Comparison of ENCODE assay signal across 1 cellular context in the genomic region with DNA sequence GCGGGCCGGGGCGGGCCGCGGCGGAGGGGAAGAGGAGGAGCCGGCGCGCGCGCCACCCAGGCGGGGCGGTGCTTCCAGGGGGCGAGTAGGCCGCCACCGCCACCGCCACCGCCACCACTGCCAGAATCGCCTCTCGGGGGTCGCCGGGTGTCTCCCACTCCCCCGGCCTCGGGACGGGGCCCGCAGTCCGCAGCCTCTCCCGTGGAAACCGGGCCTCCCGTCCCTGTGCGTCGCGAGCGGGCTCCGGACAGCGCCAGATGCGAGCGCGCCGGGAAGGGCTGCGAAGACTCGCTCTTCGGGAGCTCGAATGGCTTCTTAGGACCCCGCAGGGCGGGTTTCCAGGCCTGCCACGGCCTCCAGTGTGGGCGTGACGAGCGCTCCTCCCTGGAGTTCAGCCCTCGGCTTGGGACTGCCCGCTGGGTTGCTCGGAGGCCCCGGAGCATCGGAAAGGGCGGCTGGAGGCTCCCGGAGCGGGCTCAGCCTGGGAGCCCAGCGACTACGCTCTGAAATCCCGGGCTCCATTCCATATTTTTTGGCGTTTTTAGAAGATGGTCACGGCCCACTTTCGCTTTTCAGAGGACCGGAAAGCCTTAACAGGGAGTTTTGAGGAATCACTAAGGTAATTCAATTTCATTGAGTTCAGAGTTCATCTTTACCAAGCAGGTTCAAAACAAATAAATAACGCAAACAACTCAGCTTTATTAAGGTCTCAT.
A peak's percentile ranks its signal among the peaks of the same experiment; 100 is the strongest.
TF ChIP-seq lines count a peak whose summit lies in the region.

No MANE protein-coding gene starts in this region.

TF ChIP-seq in K562, 482 proteins besides CTCF, POLR2A, EP300 and RAD21 (continued from another document and continues in another):
- TF ChIP-seq, protein P1, sequence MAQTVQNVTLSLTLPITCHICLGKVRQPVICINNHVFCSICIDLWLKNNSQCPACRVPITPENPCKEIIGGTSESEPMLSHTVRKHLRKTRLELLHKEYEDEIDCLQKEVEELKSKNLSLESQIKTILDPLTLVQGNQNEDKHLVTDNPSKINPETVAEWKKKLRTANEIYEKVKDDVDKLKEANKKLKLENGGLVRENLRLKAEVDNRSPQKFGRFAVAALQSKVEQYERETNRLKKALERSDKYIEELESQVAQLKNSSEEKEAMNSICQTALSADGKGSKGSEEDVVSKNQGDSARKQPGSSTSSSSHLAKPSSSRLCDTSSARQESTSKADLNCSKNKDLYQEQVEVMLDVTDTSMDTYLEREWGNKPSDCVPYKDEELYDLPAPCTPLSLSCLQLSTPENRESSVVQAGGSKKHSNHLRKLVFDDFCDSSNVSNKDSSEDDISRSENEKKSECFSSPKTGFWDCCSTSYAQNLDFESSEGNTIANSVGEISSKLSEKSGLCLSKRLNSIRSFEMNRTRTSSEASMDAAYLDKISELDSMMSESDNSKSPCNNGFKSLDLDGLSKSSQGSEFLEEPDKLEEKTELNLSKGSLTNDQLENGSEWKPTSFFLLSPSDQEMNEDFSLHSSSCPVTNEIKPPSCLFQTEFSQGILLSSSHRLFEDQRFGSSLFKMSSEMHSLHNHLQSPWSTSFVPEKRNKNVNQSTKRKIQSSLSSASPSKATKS (CRISPR knock-in tag; IDR thresholded peaks at IDR 0.05) = no peak
- TF ChIP-seq SMAD3 (CRISPR knock-in tag; conservative IDR thresholded peaks at IDR 0.05) (no peak), LCOR (CRISPR knock-in tag; IDR thresholded peaks at IDR 0.05) (peak; percentile 89), MCM7 (IDR thresholded peaks at IDR 0.05) (no peak), RBM25 (IDR thresholded peaks at IDR 0.05; ENCODE audit: low read depth, low read length, severe bottlenecking) (no peak), ARNT (IDR thresholded peaks at IDR 0.05) (no peak), MTF1 (CRISPR knock-in tag; IDR thresholded peaks at IDR 0.05; ENCODE audit: borderline replicate concordance) (no peak), CCAR2 (IDR thresholded peaks at IDR 0.05; ENCODE audit: low read depth, low read length) (no peak), ZNF263 (CRISPR knock-in tag; IDR thresholded peaks at IDR 0.05; ENCODE audit: borderline replicate concordance) (peak; percentile 12; the same call in 1 of the 2 replicates), ZFPM2 (CRISPR knock-in tag; IDR thresholded peaks at IDR 0.05) (no peak), MTA2 (IDR thresholded peaks at IDR 0.05; ENCODE audit: low read depth) (no peak)
- TF ChIP-seq, protein P2, sequence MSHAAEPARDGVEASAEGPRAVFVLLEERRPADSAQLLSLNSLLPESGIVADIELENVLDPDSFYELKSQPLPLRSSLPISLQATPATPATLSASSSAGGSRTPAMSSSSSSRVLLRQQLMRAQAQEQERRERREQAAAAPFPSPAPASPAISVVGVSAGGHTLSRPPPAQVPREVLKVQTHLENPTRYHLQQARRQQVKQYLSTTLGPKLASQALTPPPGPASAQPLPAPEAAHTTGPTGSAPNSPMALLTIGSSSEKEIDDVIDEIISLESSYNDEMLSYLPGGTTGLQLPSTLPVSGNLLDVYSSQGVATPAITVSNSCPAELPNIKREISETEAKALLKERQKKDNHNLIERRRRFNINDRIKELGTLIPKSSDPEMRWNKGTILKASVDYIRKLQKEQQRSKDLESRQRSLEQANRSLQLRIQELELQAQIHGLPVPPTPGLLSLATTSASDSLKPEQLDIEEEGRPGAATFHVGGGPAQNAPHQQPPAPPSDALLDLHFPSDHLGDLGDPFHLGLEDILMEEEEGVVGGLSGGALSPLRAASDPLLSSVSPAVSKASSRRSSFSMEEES (CRISPR knock-in tag; IDR thresholded peaks at IDR 0.05) = no peak
- TF ChIP-seq, protein P3, sequence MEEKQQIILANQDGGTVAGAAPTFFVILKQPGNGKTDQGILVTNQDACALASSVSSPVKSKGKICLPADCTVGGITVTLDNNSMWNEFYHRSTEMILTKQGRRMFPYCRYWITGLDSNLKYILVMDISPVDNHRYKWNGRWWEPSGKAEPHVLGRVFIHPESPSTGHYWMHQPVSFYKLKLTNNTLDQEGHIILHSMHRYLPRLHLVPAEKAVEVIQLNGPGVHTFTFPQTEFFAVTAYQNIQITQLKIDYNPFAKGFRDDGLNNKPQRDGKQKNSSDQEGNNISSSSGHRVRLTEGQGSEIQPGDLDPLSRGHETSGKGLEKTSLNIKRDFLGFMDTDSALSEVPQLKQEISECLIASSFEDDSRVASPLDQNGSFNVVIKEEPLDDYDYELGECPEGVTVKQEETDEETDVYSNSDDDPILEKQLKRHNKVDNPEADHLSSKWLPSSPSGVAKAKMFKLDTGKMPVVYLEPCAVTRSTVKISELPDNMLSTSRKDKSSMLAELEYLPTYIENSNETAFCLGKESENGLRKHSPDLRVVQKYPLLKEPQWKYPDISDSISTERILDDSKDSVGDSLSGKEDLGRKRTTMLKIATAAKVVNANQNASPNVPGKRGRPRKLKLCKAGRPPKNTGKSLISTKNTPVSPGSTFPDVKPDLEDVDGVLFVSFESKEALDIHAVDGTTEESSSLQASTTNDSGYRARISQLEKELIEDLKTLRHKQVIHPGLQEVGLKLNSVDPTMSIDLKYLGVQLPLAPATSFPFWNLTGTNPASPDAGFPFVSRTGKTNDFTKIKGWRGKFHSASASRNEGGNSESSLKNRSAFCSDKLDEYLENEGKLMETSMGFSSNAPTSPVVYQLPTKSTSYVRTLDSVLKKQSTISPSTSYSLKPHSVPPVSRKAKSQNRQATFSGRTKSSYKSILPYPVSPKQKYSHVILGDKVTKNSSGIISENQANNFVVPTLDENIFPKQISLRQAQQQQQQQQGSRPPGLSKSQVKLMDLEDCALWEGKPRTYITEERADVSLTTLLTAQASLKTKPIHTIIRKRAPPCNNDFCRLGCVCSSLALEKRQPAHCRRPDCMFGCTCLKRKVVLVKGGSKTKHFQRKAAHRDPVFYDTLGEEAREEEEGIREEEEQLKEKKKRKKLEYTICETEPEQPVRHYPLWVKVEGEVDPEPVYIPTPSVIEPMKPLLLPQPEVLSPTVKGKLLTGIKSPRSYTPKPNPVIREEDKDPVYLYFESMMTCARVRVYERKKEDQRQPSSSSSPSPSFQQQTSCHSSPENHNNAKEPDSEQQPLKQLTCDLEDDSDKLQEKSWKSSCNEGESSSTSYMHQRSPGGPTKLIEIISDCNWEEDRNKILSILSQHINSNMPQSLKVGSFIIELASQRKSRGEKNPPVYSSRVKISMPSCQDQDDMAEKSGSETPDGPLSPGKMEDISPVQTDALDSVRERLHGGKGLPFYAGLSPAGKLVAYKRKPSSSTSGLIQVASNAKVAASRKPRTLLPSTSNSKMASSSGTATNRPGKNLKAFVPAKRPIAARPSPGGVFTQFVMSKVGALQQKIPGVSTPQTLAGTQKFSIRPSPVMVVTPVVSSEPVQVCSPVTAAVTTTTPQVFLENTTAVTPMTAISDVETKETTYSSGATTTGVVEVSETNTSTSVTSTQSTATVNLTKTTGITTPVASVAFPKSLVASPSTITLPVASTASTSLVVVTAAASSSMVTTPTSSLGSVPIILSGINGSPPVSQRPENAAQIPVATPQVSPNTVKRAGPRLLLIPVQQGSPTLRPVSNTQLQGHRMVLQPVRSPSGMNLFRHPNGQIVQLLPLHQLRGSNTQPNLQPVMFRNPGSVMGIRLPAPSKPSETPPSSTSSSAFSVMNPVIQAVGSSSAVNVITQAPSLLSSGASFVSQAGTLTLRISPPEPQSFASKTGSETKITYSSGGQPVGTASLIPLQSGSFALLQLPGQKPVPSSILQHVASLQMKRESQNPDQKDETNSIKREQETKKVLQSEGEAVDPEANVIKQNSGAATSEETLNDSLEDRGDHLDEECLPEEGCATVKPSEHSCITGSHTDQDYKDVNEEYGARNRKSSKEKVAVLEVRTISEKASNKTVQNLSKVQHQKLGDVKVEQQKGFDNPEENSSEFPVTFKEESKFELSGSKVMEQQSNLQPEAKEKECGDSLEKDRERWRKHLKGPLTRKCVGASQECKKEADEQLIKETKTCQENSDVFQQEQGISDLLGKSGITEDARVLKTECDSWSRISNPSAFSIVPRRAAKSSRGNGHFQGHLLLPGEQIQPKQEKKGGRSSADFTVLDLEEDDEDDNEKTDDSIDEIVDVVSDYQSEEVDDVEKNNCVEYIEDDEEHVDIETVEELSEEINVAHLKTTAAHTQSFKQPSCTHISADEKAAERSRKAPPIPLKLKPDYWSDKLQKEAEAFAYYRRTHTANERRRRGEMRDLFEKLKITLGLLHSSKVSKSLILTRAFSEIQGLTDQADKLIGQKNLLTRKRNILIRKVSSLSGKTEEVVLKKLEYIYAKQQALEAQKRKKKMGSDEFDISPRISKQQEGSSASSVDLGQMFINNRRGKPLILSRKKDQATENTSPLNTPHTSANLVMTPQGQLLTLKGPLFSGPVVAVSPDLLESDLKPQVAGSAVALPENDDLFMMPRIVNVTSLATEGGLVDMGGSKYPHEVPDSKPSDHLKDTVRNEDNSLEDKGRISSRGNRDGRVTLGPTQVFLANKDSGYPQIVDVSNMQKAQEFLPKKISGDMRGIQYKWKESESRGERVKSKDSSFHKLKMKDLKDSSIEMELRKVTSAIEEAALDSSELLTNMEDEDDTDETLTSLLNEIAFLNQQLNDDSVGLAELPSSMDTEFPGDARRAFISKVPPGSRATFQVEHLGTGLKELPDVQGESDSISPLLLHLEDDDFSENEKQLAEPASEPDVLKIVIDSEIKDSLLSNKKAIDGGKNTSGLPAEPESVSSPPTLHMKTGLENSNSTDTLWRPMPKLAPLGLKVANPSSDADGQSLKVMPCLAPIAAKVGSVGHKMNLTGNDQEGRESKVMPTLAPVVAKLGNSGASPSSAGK (IDR thresholded peaks at IDR 0.05) = peak; percentile 64
- TF ChIP-seq, protein P4, sequence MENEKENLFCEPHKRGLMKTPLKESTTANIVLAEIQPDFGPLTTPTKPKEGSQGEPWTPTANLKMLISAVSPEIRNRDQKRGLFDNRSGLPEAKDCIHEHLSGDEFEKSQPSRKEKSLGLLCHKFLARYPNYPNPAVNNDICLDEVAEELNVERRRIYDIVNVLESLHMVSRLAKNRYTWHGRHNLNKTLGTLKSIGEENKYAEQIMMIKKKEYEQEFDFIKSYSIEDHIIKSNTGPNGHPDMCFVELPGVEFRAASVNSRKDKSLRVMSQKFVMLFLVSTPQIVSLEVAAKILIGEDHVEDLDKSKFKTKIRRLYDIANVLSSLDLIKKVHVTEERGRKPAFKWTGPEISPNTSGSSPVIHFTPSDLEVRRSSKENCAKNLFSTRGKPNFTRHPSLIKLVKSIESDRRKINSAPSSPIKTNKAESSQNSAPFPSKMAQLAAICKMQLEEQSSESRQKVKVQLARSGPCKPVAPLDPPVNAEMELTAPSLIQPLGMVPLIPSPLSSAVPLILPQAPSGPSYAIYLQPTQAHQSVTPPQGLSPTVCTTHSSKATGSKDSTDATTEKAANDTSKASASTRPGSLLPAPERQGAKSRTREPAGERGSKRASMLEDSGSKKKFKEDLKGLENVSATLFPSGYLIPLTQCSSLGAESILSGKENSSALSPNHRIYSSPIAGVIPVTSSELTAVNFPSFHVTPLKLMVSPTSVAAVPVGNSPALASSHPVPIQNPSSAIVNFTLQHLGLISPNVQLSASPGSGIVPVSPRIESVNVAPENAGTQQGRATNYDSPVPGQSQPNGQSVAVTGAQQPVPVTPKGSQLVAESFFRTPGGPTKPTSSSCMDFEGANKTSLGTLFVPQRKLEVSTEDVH (IDR thresholded peaks at IDR 0.05; ENCODE audit: low read depth, partially characterized antibody) = no peak
- TF ChIP-seq, protein P5, sequence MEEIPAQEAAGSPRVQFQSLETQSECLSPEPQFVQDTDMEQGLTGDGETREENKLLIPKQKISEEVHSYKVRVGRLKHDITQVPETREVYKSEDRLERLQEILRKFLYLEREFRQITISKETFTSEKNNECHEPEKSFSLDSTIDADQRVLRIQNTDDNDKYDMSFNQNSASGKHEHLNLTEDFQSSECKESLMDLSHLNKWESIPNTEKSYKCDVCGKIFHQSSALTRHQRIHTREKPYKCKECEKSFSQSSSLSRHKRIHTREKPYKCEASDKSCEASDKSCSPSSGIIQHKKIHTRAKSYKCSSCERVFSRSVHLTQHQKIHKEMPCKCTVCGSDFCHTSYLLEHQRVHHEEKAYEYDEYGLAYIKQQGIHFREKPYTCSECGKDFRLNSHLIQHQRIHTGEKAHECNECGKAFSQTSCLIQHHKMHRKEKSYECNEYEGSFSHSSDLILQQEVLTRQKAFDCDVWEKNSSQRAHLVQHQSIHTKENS (CRISPR knock-in tag; IDR thresholded peaks at IDR 0.05) = no peak
- TF ChIP-seq, protein P6, sequence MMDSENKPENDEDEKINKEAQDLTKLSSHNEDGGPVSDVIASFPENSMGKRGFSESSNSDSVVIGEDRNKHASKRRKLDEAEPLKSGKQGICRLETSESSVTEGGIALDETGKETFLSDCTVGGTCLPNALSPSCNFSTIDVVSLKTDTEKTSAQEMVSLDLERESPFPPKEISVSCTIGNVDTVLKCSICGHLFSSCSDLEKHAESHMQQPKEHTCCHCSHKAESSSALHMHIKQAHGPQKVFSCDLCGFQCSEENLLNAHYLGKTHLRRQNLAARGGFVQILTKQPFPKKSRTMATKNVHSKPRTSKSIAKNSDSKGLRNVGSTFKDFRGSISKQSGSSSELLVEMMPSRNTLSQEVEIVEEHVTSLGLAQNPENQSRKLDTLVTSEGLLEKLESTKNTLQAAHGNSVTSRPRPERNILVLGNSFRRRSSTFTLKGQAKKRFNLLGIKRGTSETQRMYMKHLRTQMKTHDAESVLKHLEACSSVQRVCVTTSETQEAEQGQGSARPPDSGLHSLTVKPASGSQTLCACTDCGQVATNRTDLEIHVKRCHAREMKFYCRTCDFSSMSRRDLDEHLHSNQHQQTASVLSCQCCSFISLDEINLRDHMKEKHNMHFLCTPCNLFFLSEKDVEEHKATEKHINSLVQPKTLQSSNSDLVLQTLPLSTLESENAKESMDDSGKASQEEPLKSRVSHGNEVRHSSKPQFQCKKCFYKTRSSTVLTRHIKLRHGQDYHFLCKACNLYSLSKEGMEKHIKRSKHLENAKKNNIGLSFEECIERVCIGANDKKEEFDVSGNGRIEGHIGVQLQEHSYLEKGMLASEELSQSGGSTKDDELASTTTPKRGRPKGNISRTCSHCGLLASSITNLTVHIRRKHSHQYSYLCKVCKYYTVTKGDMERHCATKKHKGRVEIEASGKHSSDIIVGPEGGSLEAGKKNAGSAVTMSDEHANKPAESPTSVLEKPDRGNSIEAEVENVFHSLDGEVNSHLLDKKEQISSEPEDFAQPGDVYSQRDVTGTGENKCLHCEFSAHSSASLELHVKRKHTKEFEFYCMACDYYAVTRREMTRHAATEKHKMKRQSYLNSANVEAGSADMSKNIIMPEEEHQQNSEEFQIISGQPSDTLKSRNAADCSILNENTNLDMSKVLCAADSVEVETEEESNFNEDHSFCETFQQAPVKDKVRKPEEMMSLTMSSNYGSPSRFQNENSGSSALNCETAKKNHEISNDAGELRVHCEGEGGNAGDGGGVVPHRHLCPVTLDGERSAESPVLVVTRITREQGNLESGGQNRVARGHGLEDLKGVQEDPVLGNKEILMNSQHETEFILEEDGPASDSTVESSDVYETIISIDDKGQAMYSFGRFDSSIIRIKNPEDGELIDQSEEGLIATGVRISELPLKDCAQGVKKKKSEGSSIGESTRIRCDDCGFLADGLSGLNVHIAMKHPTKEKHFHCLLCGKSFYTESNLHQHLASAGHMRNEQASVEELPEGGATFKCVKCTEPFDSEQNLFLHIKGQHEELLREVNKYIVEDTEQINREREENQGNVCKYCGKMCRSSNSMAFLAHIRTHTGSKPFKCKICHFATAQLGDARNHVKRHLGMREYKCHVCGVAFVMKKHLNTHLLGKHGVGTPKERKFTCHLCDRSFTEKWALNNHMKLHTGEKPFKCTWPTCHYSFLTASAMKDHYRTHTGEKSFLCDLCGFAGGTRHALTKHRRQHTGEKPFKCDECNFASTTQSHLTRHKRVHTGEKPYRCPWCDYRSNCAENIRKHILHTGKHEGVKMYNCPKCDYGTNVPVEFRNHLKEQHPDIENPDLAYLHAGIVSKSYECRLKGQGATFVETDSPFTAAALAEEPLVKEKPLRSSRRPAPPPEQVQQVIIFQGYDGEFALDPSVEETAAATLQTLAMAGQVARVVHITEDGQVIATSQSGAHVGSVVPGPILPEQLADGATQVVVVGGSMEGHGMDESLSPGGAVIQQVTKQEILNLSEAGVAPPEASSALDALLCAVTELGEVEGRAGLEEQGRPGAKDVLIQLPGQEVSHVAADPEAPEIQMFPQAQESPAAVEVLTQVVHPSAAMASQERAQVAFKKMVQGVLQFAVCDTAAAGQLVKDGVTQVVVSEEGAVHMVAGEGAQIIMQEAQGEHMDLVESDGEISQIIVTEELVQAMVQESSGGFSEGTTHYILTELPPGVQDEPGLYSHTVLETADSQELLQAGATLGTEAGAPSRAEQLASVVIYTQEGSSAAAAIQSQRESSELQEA (IDR thresholded peaks at IDR 0.05; ENCODE audit: low read depth) = no peak
